Comparison of ENCODE assay signal across 1 cellular context in the genomic region with DNA sequence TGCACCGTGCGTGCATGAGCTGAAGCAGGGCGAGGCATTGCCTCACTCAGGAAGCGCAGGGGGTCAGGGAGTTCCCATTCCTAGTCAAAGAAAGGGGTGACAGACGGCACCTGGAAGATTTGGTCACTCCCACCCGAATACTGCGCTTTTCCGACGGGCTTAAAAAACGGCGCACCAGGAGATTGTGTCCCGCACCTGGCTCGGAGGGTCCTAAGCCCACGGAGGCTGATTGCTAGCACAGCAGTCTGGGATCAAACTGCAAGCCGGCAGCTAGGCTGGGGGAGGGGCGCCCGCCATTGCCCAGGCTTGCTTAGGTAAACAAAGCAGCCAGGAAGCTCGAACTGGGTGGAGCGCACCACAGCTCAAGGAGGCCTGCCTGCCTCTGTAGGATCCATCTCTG.
TF ChIP-seq lines count a peak whose summit lies in the region.
"Not testable (repeated sequence)": the region's sequence is repeated elsewhere in the genome, so short reads cannot be mapped to it uniquely, and the experiment has no call there.

No MANE protein-coding gene starts in this region.

TF ChIP-seq in HepG2, 621 proteins besides CTCF, POLR2A, EP300 and RAD21 (continued from another document):
- TF ChIP-seq, protein P1, sequence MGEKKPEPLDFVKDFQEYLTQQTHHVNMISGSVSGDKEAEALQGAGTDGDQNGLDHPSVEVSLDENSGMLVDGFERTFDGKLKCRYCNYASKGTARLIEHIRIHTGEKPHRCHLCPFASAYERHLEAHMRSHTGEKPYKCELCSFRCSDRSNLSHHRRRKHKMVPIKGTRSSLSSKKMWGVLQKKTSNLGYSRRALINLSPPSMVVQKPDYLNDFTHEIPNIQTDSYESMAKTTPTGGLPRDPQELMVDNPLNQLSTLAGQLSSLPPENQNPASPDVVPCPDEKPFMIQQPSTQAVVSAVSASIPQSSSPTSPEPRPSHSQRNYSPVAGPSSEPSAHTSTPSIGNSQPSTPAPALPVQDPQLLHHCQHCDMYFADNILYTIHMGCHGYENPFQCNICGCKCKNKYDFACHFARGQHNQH (CRISPR knock-in tag; IDR thresholded peaks at IDR 0.05), result 0 out of 2 replicates have a peak, but pooled peaks have one; percentile 26
- TF ChIP-seq ZNF292 (CRISPR knock-in tag; IDR thresholded peaks at IDR 0.05; ENCODE audit: borderline replicate concordance, low read depth) (peak; percentile 57; the same call in 1 of the 2 replicates), BORCS8-MEF2B (CRISPR knock-in tag; IDR thresholded peaks at IDR 0.05) (0 out of 2 replicates have a peak, but pooled peaks have one; percentile 41), NFKB2 (CRISPR knock-in tag; IDR thresholded peaks at IDR 0.05; ENCODE audit: borderline replicate concordance) (peak; percentile 45; the same call in 1 of the 2 replicates), KDM2A (CRISPR knock-in tag; IDR thresholded peaks at IDR 0.05; ENCODE audit: borderline replicate concordance, low read depth) (peak; percentile 33; the same call in 1 of the 2 replicates), FOXA1 (CRISPR knock-in tag; IDR thresholded peaks at IDR 0.05) (peak; percentile 91), ZNF891 (CRISPR knock-in tag; IDR thresholded peaks at IDR 0.05) (peak; percentile 60; the same call in 1 of the 2 replicates), FOSL2 (CRISPR knock-in tag; IDR thresholded peaks at IDR 0.05) (0 out of 2 replicates have a peak, but pooled peaks have one; percentile 11), TCF7 (IDR thresholded peaks at IDR 0.05; ENCODE audit: low read depth) (0 out of 2 replicates have a peak, but pooled peaks have one; percentile 22), FOXK1 (CRISPR knock-in tag; IDR thresholded peaks at IDR 0.05; ENCODE audit: borderline replicate concordance, low read depth) (peak; percentile 55; the same call in 1 of the 2 replicates), HOXA3 (CRISPR knock-in tag; IDR thresholded peaks at IDR 0.05) (peak; percentile 49; the same call in 1 of the 2 replicates), ELF3 (CRISPR knock-in tag; IDR thresholded peaks at IDR 0.05) (0 out of 2 replicates have a peak, but pooled peaks have one; percentile 18), ZNF768 (CRISPR knock-in tag; IDR thresholded peaks at IDR 0.05) (peak; percentile 39; the same call in 1 of the 2 replicates)
- not testable (repeated sequence) for TF ChIP-seq FOXA1 (IDR thresholded peaks at IDR 0.05)
- TF ChIP-seq, protein P2, sequence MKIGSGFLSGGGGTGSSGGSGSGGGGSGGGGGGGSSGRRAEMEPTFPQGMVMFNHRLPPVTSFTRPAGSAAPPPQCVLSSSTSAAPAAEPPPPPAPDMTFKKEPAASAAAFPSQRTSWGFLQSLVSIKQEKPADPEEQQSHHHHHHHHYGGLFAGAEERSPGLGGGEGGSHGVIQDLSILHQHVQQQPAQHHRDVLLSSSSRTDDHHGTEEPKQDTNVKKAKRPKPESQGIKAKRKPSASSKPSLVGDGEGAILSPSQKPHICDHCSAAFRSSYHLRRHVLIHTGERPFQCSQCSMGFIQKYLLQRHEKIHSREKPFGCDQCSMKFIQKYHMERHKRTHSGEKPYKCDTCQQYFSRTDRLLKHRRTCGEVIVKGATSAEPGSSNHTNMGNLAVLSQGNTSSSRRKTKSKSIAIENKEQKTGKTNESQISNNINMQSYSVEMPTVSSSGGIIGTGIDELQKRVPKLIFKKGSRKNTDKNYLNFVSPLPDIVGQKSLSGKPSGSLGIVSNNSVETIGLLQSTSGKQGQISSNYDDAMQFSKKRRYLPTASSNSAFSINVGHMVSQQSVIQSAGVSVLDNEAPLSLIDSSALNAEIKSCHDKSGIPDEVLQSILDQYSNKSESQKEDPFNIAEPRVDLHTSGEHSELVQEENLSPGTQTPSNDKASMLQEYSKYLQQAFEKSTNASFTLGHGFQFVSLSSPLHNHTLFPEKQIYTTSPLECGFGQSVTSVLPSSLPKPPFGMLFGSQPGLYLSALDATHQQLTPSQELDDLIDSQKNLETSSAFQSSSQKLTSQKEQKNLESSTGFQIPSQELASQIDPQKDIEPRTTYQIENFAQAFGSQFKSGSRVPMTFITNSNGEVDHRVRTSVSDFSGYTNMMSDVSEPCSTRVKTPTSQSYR (CRISPR knock-in tag; IDR thresholded peaks at IDR 0.05; ENCODE audit: borderline replicate concordance), result peak; percentile 96
- TF ChIP-seq, protein P3, sequence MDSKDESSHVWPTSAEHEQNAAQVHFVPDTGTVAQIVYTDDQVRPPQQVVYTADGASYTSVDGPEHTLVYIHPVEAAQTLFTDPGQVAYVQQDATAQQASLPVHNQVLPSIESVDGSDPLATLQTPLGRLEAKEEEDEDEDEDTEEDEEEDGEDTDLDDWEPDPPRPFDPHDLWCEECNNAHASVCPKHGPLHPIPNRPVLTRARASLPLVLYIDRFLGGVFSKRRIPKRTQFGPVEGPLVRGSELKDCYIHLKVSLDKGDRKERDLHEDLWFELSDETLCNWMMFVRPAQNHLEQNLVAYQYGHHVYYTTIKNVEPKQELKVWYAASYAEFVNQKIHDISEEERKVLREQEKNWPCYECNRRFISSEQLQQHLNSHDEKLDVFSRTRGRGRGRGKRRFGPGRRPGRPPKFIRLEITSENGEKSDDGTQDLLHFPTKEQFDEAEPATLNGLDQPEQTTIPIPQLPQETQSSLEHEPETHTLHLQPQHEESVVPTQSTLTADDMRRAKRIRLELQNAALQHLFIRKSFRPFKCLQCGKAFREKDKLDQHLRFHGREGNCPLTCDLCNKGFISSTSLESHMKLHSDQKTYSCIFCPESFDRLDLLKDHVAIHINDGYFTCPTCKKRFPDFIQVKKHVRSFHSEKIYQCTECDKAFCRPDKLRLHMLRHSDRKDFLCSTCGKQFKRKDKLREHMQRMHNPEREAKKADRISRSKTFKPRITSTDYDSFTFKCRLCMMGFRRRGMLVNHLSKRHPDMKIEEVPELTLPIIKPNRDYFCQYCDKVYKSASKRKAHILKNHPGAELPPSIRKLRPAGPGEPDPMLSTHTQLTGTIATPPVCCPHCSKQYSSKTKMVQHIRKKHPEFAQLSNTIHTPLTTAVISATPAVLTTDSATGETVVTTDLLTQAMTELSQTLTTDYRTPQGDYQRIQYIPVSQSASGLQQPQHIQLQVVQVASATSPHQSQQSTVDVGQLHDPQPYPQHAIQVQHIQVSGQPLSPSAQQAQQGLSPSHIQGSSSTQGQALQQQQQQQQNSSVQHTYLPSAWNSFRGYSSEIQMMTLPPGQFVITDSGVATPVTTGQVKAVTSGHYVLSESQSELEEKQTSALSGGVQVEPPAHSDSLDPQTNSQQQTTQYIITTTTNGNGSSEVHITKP (CRISPR knock-in tag; IDR thresholded peaks at IDR 0.05; ENCODE audit: low read depth), result peak; percentile 89
- TF ChIP-seq, protein P4, sequence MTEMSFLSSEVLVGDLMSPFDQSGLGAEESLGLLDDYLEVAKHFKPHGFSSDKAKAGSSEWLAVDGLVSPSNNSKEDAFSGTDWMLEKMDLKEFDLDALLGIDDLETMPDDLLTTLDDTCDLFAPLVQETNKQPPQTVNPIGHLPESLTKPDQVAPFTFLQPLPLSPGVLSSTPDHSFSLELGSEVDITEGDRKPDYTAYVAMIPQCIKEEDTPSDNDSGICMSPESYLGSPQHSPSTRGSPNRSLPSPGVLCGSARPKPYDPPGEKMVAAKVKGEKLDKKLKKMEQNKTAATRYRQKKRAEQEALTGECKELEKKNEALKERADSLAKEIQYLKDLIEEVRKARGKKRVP (CRISPR knock-in tag; IDR thresholded peaks at IDR 0.05), result 0 out of 4 replicates have a peak, but pooled peaks of 1 of the 2 experiments have one; percentile 31
